ENCODE assay signal across 1 cellular context in genomic region chr2:85425588-85425987, GRCh38.
TF ChIP-seq lines count a peak whose summit lies in the region.

No MANE protein-coding gene starts in this region.

TF ChIP-seq in IMR-90, 13 proteins besides CTCF, POLR2A, EP300 and RAD21 (continued from another document):
- TF ChIP-seq MAZ (IDR thresholded peaks at IDR 0.05; ENCODE audit: borderline replicate concordance, low read depth, low read length) (no peak), MAFK (IDR thresholded peaks at IDR 0.05; ENCODE audit: low read depth, low read length) (no peak), SMC3 (IDR thresholded peaks at IDR 0.05; ENCODE audit: low read depth, low read length) (no peak), FOS (IDR thresholded peaks at IDR 0.05; ENCODE audit: low read depth, low read length) (no peak), RFX5 (IDR thresholded peaks at IDR 0.05; ENCODE audit: low read depth, low read length) (no peak), ELK1 (IDR thresholded peaks at IDR 0.05; ENCODE audit: borderline replicate concordance, low read depth, low read length) (no peak), MXI1 (IDR thresholded peaks at IDR 0.05; ENCODE audit: borderline replicate concordance, low read depth, low read length) (no peak), CEBPB (IDR thresholded peaks at IDR 0.05; ENCODE audit: low read depth, low read length) (no peak), RCOR1 (IDR thresholded peaks at IDR 0.05; ENCODE audit: insufficient replicate concordance, low read length) (no peak)
- TF ChIP-seq, protein P1, sequence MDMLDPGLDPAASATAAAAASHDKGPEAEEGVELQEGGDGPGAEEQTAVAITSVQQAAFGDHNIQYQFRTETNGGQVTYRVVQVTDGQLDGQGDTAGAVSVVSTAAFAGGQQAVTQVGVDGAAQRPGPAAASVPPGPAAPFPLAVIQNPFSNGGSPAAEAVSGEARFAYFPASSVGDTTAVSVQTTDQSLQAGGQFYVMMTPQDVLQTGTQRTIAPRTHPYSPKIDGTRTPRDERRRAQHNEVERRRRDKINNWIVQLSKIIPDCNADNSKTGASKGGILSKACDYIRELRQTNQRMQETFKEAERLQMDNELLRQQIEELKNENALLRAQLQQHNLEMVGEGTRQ (IDR thresholded peaks at IDR 0.05; ENCODE audit: low read depth, low read length), result no peak
TF ChIP-seq in IMR-90: peak in this region for 0.
